Comparison of ENCODE assay signal across 16 cellular contexts in the genomic region with DNA sequence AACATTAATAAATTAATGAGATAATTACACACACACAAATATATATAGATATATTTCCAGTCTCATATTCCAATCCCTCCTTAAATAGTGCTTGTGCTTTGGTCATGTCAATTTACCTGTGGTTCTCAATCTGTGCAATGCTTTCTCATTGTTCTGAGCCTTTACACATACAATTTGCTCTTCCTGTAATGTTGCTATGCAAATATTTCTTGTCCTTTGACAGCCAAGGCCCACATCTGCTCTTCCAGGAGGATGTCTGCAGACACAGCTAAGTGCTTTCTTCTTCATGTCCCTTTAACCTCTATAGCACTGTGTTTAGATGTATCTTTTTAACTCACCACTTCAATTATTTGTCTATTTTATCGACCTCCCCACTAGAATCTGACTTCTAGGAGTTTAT.
A peak's percentile ranks its signal among the peaks of the same experiment; 100 is the strongest.
DNase-seq lines count a peak whose midpoint lies in the region; ATAC-seq lines count a peak whose summit lies in the region.
"Had no signal": no experiment of that assay in that cellular context is flagged by ENCODE, and none has a peak within 500 bp of the region (broad histone marks: within the 10 kb centered on the region; RNA-seq: fewer than 3 reads in every experiment).

No MANE protein-coding gene starts in this region.

- H3K36me3 Mint-ChIP-seq in activated CD4-positive, alpha-beta T cell treated with anti-CD3 and anti-CD28 coated beads, Interleukin-2, amount 10 ng/mL, durations not matched to agents 24 days and 14 days (ENCODE audit: low read depth): no peaks in the 10 kb centered on the region
- H3K36me3 Mint-ChIP-seq: brain had no signal

- H3K9me3 Mint-ChIP-seq in activated CD4-positive, alpha-beta T cell treated with anti-CD3 and anti-CD28 coated beads, Interleukin-2, amount 10 ng/mL, durations not matched to agents 24 days and 14 days: no peaks in the 10 kb centered on the region
- H3K9me3 Mint-ChIP-seq: brain had no signal

- H3K27me3 Mint-ChIP-seq in activated CD4-positive, alpha-beta T cell treated with anti-CD3 and anti-CD28 coated beads, Interleukin-2, amount 10 ng/mL, durations not matched to agents 24 days and 14 days: peaks cover 40% of the 10 kb centered on the region
- H3K27me3 Mint-ChIP-seq: brain had no signal

- intact Hi-C loops in activated CD4-positive, alpha-beta T cell treated with anti-CD3 and anti-CD28 coated beads, Interleukin-2, amount 10 ng/mL, durations not matched to agents 24 days and 14 days (cut with micrococcal nuclease): no loop called here

- H3K27ac Mint-ChIP-seq in activated CD4-positive, alpha-beta T cell treated with anti-CD3 and anti-CD28 coated beads, Interleukin-2, amount 10 ng/mL, durations not matched to agents 24 days and 14 days: no peak overlapping the region
- H3K27ac Mint-ChIP-seq: brain, T-helper 17 cell had no signal

- H3K4me1 Mint-ChIP-seq in activated CD4-positive, alpha-beta T cell treated with anti-CD3 and anti-CD28 coated beads, Interleukin-2, amount 10 ng/mL, durations not matched to agents 24 days and 14 days: peaks cover 3% of the 10 kb centered on the region
- H3K4me1 Mint-ChIP-seq: T-helper 17 cell had no signal

- no peak overlapping the region for H3K4me3 Mint-ChIP-seq in activated CD4-positive, alpha-beta T cell treated with anti-CD3 and anti-CD28 coated beads, Interleukin-2, amount 10 ng/mL, durations not matched to agents 24 days and 14 days
- H3K4me3 Mint-ChIP-seq: brain, T-helper 17 cell had no signal

- ATAC-seq in GM18861 (IDR thresholded peaks at IDR 0.05; ENCODE audit: unreplicated experiment) (peak; percentile 63), GM21423 (IDR thresholded peaks at IDR 0.05; ENCODE audit: unreplicated experiment) (peak; percentile 67), HG03045 (IDR thresholded peaks at IDR 0.05; ENCODE audit: unreplicated experiment) (peak; percentile 75)
- ATAC-seq: HCT116, T-helper 17 cell had no signal

- peak; percentile 38 for DNase-seq in NCI-H146 treated with DMSO at 0.1 percent for 48 hours (lab: John Stamatoyannopoulos, UW; ENCODE audit: unreplicated experiment)
- DNase-seq in activated CD4-positive, alpha-beta T cell treated with anti-CD3 and anti-CD28 coated beads, Interleukin-2, amount 50 U/mL, for 48 hours: no peak
- DNase-seq in cortex of kidney (lab: John Stamatoyannopoulos, UW): no peak
- DNase-seq in activated CD4-positive, alpha-beta T cell treated with anti-CD3 and anti-CD28 coated beads, Interleukin-2, amount 10 ng/mL, durations not matched to agents 24 days and 14 days: no peak
- DNase-seq in NOMO-1 treated with DMSO at 0.1 percent for 48 hours (lab: John Stamatoyannopoulos, UW; ENCODE audit: unreplicated experiment): no peak
- DNase-seq: activated CD4-positive, alpha-beta T cell treated with anti-CD3 and anti-CD28 coated beads, Interleukin-2, amount 50 U/mL, for 4 hours; effector memory CD4-positive, alpha-beta T cell; mesenchymal stem cell; NCI-H510A treated with DMSO at 0.1 percent for 48 hours; RPMI8226; T-helper 17 cell had no signal
